In the genomic region with DNA sequence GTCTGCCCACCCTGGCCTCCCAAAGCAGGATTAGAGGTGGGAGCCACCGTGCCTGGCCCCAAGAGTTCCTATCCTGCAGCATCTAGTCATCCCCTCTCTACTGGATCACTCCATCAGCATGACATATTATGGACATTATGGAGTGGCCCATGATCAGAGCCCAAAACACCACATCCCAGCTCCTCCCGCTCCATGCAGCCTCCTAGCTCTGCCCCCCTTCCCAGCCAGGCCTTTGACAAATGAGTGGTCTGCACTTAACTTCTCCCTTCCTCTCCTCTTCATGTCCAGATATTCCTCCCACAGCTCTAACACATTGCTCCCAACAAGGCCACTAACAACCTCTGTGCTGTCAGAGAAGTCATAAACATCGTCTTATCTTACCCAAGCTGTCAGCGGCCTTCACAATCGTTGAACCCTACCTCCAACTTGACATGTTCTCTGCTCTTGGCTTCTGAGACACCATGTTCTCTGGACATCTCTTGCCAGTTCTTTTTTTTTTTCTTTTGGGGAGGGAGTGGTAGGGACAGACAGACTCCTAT, we compare ENCODE assay signal across 21 cellular contexts.
DNase-seq lines count a peak whose midpoint lies in the region; ATAC-seq, FAIRE-seq and TF ChIP-seq lines count a peak whose summit lies in the region.
"Had no signal": no experiment of that assay in that cellular context is flagged by ENCODE, and none has a peak within 500 bp of the region (broad histone marks: within the 10 kb centered on the region; RNA-seq: fewer than 3 reads in every experiment).

No MANE protein-coding gene starts in this region.

- no peaks in the 10 kb centered on the region for H3K36me3 ChIP-seq in K562 (ENCODE audit: control insufficient read depth, insufficient read depth, low read length)
- H3K36me3 ChIP-seq in cardiac muscle cell = no peaks in the 10 kb centered on the region
- H3K36me3 ChIP-seq in left ventricle myocardium inferior = no peaks in the 10 kb centered on the region
- no peaks in the 10 kb centered on the region for H3K36me3 ChIP-seq in tibial artery
- H3K36me3 ChIP-seq in osteoblast (ENCODE audit: insufficient read depth, low read length) = no peaks in the 10 kb centered on the region
- H3K36me3 ChIP-seq: BLaER1 treated with 17β-estradiol and CSF1 and Interleukin-3, amounts not matched to agents 10 nM and 100 nM had no signal

- CTCF ChIA-PET in K562 (lab: Yijun Ruan, JAX; ENCODE audit: low intra/inter-chr PET ratio) = no interaction called here
- CTCF ChIA-PET in Calu3 (lab: Charles Lee) = interaction anchor here (0.6 kb wide), 1 partner anchor 1445 kb away, joined by 3 read pairs; no protein-coding TSS in a partner anchor

- H3K27me3 ChIP-seq in K562 (ENCODE audit: control insufficient read depth in 2 of 2, insufficient read depth in 2 of 2, low read length in 2 of 2) (no peaks in the 10 kb centered on the region), cardiac muscle cell (no peaks in the 10 kb centered on the region), left ventricle myocardium inferior (ENCODE audit: low read depth) (no peaks in the 10 kb centered on the region), tibial artery (no peaks in the 10 kb centered on the region), osteoblast (ENCODE audit: insufficient read depth, low read length) (no peaks in the 10 kb centered on the region)
- H3K27me3 ChIP-seq: BLaER1 treated with 17β-estradiol and CSF1 and Interleukin-3, amounts not matched to agents 10 nM and 100 nM had no signal

- ATAC-seq in K562 = no peak
- ATAC-seq: CD8-positive, alpha-beta T cell; GM12878; HCT116 had no signal

- H2AFZ ChIP-seq in K562 (ENCODE audit: low read depth, low read length) (no peak overlapping the region), osteoblast (ENCODE audit: low read length) (no peak overlapping the region)

- no peak overlapping the region for H3K27ac ChIP-seq in K562 (ENCODE audit: extremely low read depth, low read depth, low read length)
- H3K27ac ChIP-seq in cardiac muscle cell = peak overlapping the region; percentile 64
- H3K27ac ChIP-seq in left ventricle myocardium inferior (replicated peaks) = peak overlapping the region; percentile 79
- no peak overlapping the region for H3K27ac ChIP-seq in tibial artery
- no peak overlapping the region for H3K27ac ChIP-seq in osteoblast (ENCODE audit: low read depth, low read length)
- H3K27ac ChIP-seq: BLaER1 treated with 17β-estradiol and CSF1 and Interleukin-3, amounts not matched to agents 10 nM and 100 nM; HL-60 had no signal

- H3K27ac Mint-ChIP-seq in neural crest cell (ENCODE audit: unreplicated experiment) (peak overlapping the region; percentile 72), Calu3 (ENCODE audit: unreplicated experiment) (no peak overlapping the region)
- H3K27ac Mint-ChIP-seq: B cell; CD8-positive, alpha-beta T cell; HFFc6 had no signal

- H3K9me3 Mint-ChIP-seq in neural crest cell (no peaks in the 10 kb centered on the region), Calu3 (ENCODE audit: low read depth, unreplicated experiment) (no peaks in the 10 kb centered on the region)
- H3K9me3 Mint-ChIP-seq: CD8-positive, alpha-beta T cell had no signal

- POLR2A ChIA-PET in K562 (lab: Yijun Ruan, JAX) = interaction anchor here (1.1 kb wide), 1 partner anchor 13 kb away, joined by 3 read pairs; no protein-coding TSS in a partner anchor

- no peak overlapping the region for H3K9ac ChIP-seq in K562 (ENCODE audit: insufficient read depth in 1 of 2, low read depth in 2 of 2, low read length in 2 of 2)
- H3K9ac ChIP-seq: BLaER1 treated with 17β-estradiol and CSF1 and Interleukin-3, amounts not matched to agents 10 nM and 100 nM had no signal

- no TSS peak for BruUV-seq in K562 (replicated peaks; lab: Mats Ljungman, UMichigan)
- no TSS peak for BruUV-seq in Calu3 (replicated peaks; lab: Mats Ljungman, UMichigan)

- DNase-seq in K562 (ENCODE audit: extremely low read depth in 1 of 4, low spot score in 3 of 4) (no peak), cardiac muscle cell (ENCODE audit: low read depth in 1 of 2, low spot score in 1 of 2) (peak in 1 of 2 donors; percentile 70), left ventricle myocardium inferior (peak; percentile 30), neural crest cell (ENCODE audit: low read depth, low spot score) (no peak), tibial artery (no peak), osteoblast (ENCODE audit: insufficient read length, low spot score, missing footprints) (no peak), Calu3 (no peak)
- DNase-seq: CD8-positive, alpha-beta T cell; DMS 273 treated with DMSO at 0.1 percent for 48 hours; DMS53; DND-41; EL; GOT3; H7; HFFc6 had no signal

- no peaks in the 10 kb centered on the region for H4K20me1 ChIP-seq in K562 (replicated peaks; ENCODE audit: control insufficient read depth, insufficient read depth, low read length)
- no peaks in the 10 kb centered on the region for H4K20me1 ChIP-seq in osteoblast (ENCODE audit: insufficient read depth, low read length)
- H4K20me1 ChIP-seq: BLaER1 treated with 17β-estradiol and CSF1 and Interleukin-3, amounts not matched to agents 10 nM and 100 nM had no signal

- no peaks in the 10 kb centered on the region for H3K9me1 ChIP-seq in K562 (ENCODE audit: control insufficient read depth, insufficient read depth, low read length)

- no peak for TF ChIP-seq RAD21 in K562 (CRISPR knock-in tag; conservative IDR thresholded peaks at IDR 0.05 in 1 of 2, IDR thresholded peaks at IDR 0.05 in 1 of 2)

- no peaks in the 10 kb centered on the region for H3K4me1 ChIP-seq in K562 (replicated peaks in 1 of 2; ENCODE audit: control insufficient read depth in 2 of 2, insufficient read depth in 2 of 2, low read length in 2 of 2)
- H3K4me1 ChIP-seq in cardiac muscle cell (ENCODE audit: low read depth) = peaks cover 37% of the 10 kb centered on the region
- peaks cover 62% of the 10 kb centered on the region for H3K4me1 ChIP-seq in left ventricle myocardium inferior
- no peaks in the 10 kb centered on the region for H3K4me1 ChIP-seq in tibial artery
- no peaks in the 10 kb centered on the region for H3K4me1 ChIP-seq in osteoblast (ENCODE audit: insufficient read depth, low read length)

- H3K4me2 ChIP-seq in K562 (ENCODE audit: insufficient read depth, low read length) (no peak overlapping the region), osteoblast (ENCODE audit: insufficient read depth, low read length) (no peak overlapping the region)
- H3K4me2 ChIP-seq: BLaER1 treated with 17β-estradiol and CSF1 and Interleukin-3, amounts not matched to agents 10 nM and 100 nM had no signal

- 0% methylated on average over 5 of the region's 5 CpGs for WGBS in K562 (ENCODE audit: insufficient coverage, low coverage, missing lambda C conversion rate)

- H3K79me2 ChIP-seq in K562 (ENCODE audit: control insufficient read depth, insufficient read depth, low read length) (no peaks in the 10 kb centered on the region), osteoblast (ENCODE audit: insufficient read depth, low read length) (no peaks in the 10 kb centered on the region)

- H3K9me3 ChIP-seq in K562 (replicated peaks; ENCODE audit: control insufficient read depth, insufficient read depth, low read depth, low read length) = no peaks in the 10 kb centered on the region
- no peaks in the 10 kb centered on the region for H3K9me3 ChIP-seq in cardiac muscle cell (ENCODE audit: low read depth)
- H3K9me3 ChIP-seq in left ventricle myocardium inferior (replicated peaks) = no peaks in the 10 kb centered on the region
- H3K9me3 ChIP-seq in tibial artery = no peaks in the 10 kb centered on the region
- no peaks in the 10 kb centered on the region for H3K9me3 ChIP-seq in osteoblast (ENCODE audit: low read depth, low read length)

- H3K27me3 Mint-ChIP-seq in neural crest cell (ENCODE audit: low read depth) (peaks cover 2% of the 10 kb centered on the region), Calu3 (ENCODE audit: unreplicated experiment) (no peaks in the 10 kb centered on the region)

- H3K4me3 ChIP-seq in K562 = no peak overlapping the region
- no peak overlapping the region for H3K4me3 ChIP-seq in cardiac muscle cell
- no peak overlapping the region for H3K4me3 ChIP-seq in left ventricle myocardium inferior
- H3K4me3 ChIP-seq in tibial artery = no peak overlapping the region
- H3K4me3 ChIP-seq in osteoblast (ENCODE audit: insufficient read depth, low read length) = no peak overlapping the region
- H3K4me3 ChIP-seq: BLaER1 treated with 17β-estradiol and CSF1 and Interleukin-3, amounts not matched to agents 10 nM and 100 nM; GM12878 had no signal

- no peak for TF ChIP-seq POLR2A in K562 (conservative IDR thresholded peaks at IDR 0.05)

- H3K4me1 Mint-ChIP-seq in neural crest cell (no peaks in the 10 kb centered on the region), Calu3 (ENCODE audit: low read depth, unreplicated experiment) (no peaks in the 10 kb centered on the region)
- H3K4me1 Mint-ChIP-seq: B cell had no signal

- intact Hi-C loops in K562 (cut with micrococcal nuclease) = no loop called here
- intact Hi-C loops in left ventricle myocardium inferior (cut with micrococcal nuclease) = no loop called here
- intact Hi-C loops in tibial artery (cut with DNase I; ENCODE audit: low total_unique reads) = no loop called here
- intact Hi-C loops in Calu3 (cut with micrococcal nuclease; ENCODE audit: unreplicated experiment) = no loop called here

- no peak for FAIRE-seq in K562 (lab: Jason Lieb, UNC)
- FAIRE-seq: GM12878, GM19239 had no signal

- TF ChIP-seq CTCF in K562 (IDR thresholded peaks at IDR 0.05 in 2 of 3, conservative IDR thresholded peaks at IDR 0.05 in 1 of 3; ENCODE audit: insufficient read depth in 2 of 3, low read depth in 1 of 3, low read length in 3 of 3) = no peak
- no peak for TF ChIP-seq CTCF in cardiac muscle cell (IDR thresholded peaks at IDR 0.05; ENCODE audit: low read depth, low read length)
- TF ChIP-seq CTCF in left ventricle myocardium inferior (IDR thresholded peaks at IDR 0.05; ENCODE audit: borderline replicate concordance) = no peak
- no peak for TF ChIP-seq CTCF in neural crest cell (conservative IDR thresholded peaks at IDR 0.05)
- no peak for TF ChIP-seq CTCF in tibial artery (IDR thresholded peaks at IDR 0.05)
- TF ChIP-seq CTCF in osteoblast (IDR thresholded peaks at IDR 0.05; ENCODE audit: extremely low read depth, low read depth, low read length) = no peak
- no peak for TF ChIP-seq CTCF in Calu3 (IDR thresholded peaks at IDR 0.05; ENCODE audit: unreplicated experiment)

- in situ Hi-C loops in K562 (cut with MboI) = no loop called here

- no peak for TF ChIP-seq EP300 in K562 (IDR thresholded peaks at IDR 0.05; ENCODE audit: low read length)

- H3K36me3 Mint-ChIP-seq in neural crest cell (ENCODE audit: low read depth) = no peaks in the 10 kb centered on the region
- no peaks in the 10 kb centered on the region for H3K36me3 Mint-ChIP-seq in Calu3 (ENCODE audit: insufficient read depth, unreplicated experiment)
- H3K36me3 Mint-ChIP-seq: CD8-positive, alpha-beta T cell had no signal

- no peak overlapping the region for H3K4me3 Mint-ChIP-seq in neural crest cell
- H3K4me3 Mint-ChIP-seq in Calu3 (ENCODE audit: low read depth, unreplicated experiment) = no peak overlapping the region
- H3K4me3 Mint-ChIP-seq: B cell; CD8-positive, alpha-beta T cell; HFFc6 had no signal

TF ChIP-seq in K562, 482 proteins besides CTCF, POLR2A, EP300 and RAD21 (continues in another document):
- peak; percentile 71 for TF ChIP-seq MEIS2 (IDR thresholded peaks at IDR 0.05; ENCODE audit: partially characterized antibody)

Comparison
In these comparisons a context has a peak if more than half of its experiments do, and no peak if none do; other contexts are left out.
1. H3K27ac ChIP-seq: peak in cardiac muscle cell (single experiment) and left ventricle myocardium inferior (single experiment); none in K562 (single experiment), tibial artery (0 of 2) and osteoblast (single experiment).